ENCODE assay signal across 14 cellular contexts in genomic region chr1:108609483-108610066, GRCh38. TPM values are rescaled to one million over a fixed set of nuclear protein-coding genes. Genes with fewer than 3 reads are reported as not detected.
A peak's percentile ranks its signal among the peaks of the same experiment; 100 is the strongest.
DNase-seq lines count a peak whose midpoint lies in the region; ATAC-seq and TF ChIP-seq lines count a peak whose summit lies in the region.
"Had no signal": no experiment of that assay in that cellular context is flagged by ENCODE, and none has a peak within 500 bp of the region (broad histone marks: within the 10 kb centered on the region; RNA-seq: fewer than 3 reads in every experiment).

No MANE protein-coding gene starts in this region.

- no peak for TF ChIP-seq POLR2A in thyroid gland (IDR thresholded peaks at IDR 0.05)

- ATAC-seq in left cardiac atrium (peak; percentile 65 to 74), GM18861 (IDR thresholded peaks at IDR 0.05; ENCODE audit: unreplicated experiment) (no peak), GM21526 (IDR thresholded peaks at IDR 0.05; ENCODE audit: low FRiP score, unreplicated experiment) (no peak)
- ATAC-seq: effector memory CD8-positive, alpha-beta T cell; naive thymus-derived CD8-positive, alpha-beta T cell had no signal

- intact Hi-C loops in left cardiac atrium (cut with DNase I), result no loop called here
- intact Hi-C loops in thyroid gland (cut with DNase I), result no loop called here
- intact Hi-C loops in activated CD4-positive, alpha-beta T cell treated with anti-CD3 and anti-CD28 coated beads, Interleukin-2, amount 10 ng/mL, durations not matched to agents 24 days and 14 days (cut with micrococcal nuclease), result no loop called here

- H3K36me3 Mint-ChIP-seq in activated CD4-positive, alpha-beta T cell treated with anti-CD3 and anti-CD28 coated beads, Interleukin-2, amount 10 ng/mL, durations not matched to agents 24 days and 14 days (ENCODE audit: low read depth), result peaks cover 11% of the 10 kb centered on the region

- H3K27ac Mint-ChIP-seq in activated CD4-positive, alpha-beta T cell treated with anti-CD3 and anti-CD28 coated beads, Interleukin-2, amount 10 ng/mL, durations not matched to agents 24 days and 14 days, result no peak overlapping the region
- H3K27ac Mint-ChIP-seq: effector memory CD8-positive, alpha-beta T cell; naive thymus-derived CD8-positive, alpha-beta T cell had no signal

- peaks cover 10 to 23% of the 10 kb centered on the region in 2 donors for H3K4me1 ChIP-seq in thyroid gland

- no peaks in the 10 kb centered on the region for H3K36me3 ChIP-seq in thyroid gland

- peaks cover 3% of the 10 kb centered on the region for H3K4me1 Mint-ChIP-seq in activated CD4-positive, alpha-beta T cell treated with anti-CD3 and anti-CD28 coated beads, Interleukin-2, amount 10 ng/mL, durations not matched to agents 24 days and 14 days
- H3K4me1 Mint-ChIP-seq: naive thymus-derived CD8-positive, alpha-beta T cell had no signal

- H3K27me3 ChIP-seq in thyroid gland, result no peaks in the 10 kb centered on the region

- H3K9me3 Mint-ChIP-seq in activated CD4-positive, alpha-beta T cell treated with anti-CD3 and anti-CD28 coated beads, Interleukin-2, amount 10 ng/mL, durations not matched to agents 24 days and 14 days, result no peaks in the 10 kb centered on the region
- H3K9me3 Mint-ChIP-seq: effector memory CD8-positive, alpha-beta T cell; naive thymus-derived CD8-positive, alpha-beta T cell had no signal

- H3K9me3 ChIP-seq in thyroid gland, result no peaks in the 10 kb centered on the region

- no peak overlapping the region for H3K4me3 Mint-ChIP-seq in activated CD4-positive, alpha-beta T cell treated with anti-CD3 and anti-CD28 coated beads, Interleukin-2, amount 10 ng/mL, durations not matched to agents 24 days and 14 days
- H3K4me3 Mint-ChIP-seq: effector memory CD8-positive, alpha-beta T cell; naive thymus-derived CD8-positive, alpha-beta T cell had no signal

- WGBS in thyroid gland, 2 donors, result 21 to 28% methylated on average over 11 of the region's 11 CpGs

- DNase-seq in NCI-H2196 (lab: John Stamatoyannopoulos, UW; ENCODE audit: unreplicated experiment) (peak; percentile 21), NCI-H2196 treated with DMSO at 0.1 percent for 48 hours (lab: John Stamatoyannopoulos, UW; ENCODE audit: unreplicated experiment) (no peak), NCI-H2227 treated with DMSO at 0.1 percent for 48 hours (lab: John Stamatoyannopoulos, UW) (peak; percentile 82), left cardiac atrium (no peak), thyroid gland (peak; percentile 56 to 58)
- no peak for DNase-seq in activated CD4-positive, alpha-beta T cell treated with anti-CD3 and anti-CD28 coated beads, Interleukin-2, amount 10 ng/mL, durations not matched to agents 24 days and 14 days
- DNase-seq: activated CD4-positive, alpha-beta T cell treated with anti-CD3 and anti-CD28 coated beads, Interleukin-2, amount 50 U/mL, for 48 hours; effector memory CD8-positive, alpha-beta T cell; naive thymus-derived CD8-positive, alpha-beta T cell; NCI-H226; substantia nigra; T-helper 9 cell had no signal

- TF ChIP-seq CTCF in thyroid gland (IDR thresholded peaks at IDR 0.05), result no peak

- no peak overlapping the region for H3K4me3 ChIP-seq in thyroid gland (replicated peaks in 1 of 3)

- peak overlapping the region; percentile 10 to 54 (median 10) for H3K27ac ChIP-seq in thyroid gland

- H3K27me3 Mint-ChIP-seq in activated CD4-positive, alpha-beta T cell treated with anti-CD3 and anti-CD28 coated beads, Interleukin-2, amount 10 ng/mL, durations not matched to agents 24 days and 14 days, result no peaks in the 10 kb centered on the region
- H3K27me3 Mint-ChIP-seq: effector memory CD8-positive, alpha-beta T cell; naive thymus-derived CD8-positive, alpha-beta T cell had no signal

RNA-seq across cellular contexts. Expression of gene EEIG2, which starts 49.7 kb away (rescaled TPM):
- 1 to 10 TPM; 8.5 to 9.9 TPM for total RNA-seq in left cardiac atrium
- 10 to 100 TPM in 1 of 4 donors, 1 to 10 TPM in 3; 7.4 to 11.8 (median 8.2) TPM for total RNA-seq in thyroid gland
- total RNA-seq in activated CD4-positive, alpha-beta T cell treated with anti-CD3 and anti-CD28 coated beads, Interleukin-2, amount 10 ng/mL, durations not matched to agents 24 days and 14 days, result 13.4 and 14.0 TPM in 2 replicates

RNA-seq across cellular contexts. Expression of gene HENMT1, which starts 51.3 kb away (rescaled TPM):
- 1 to 10 TPM; 2.0 to 3.3 TPM for total RNA-seq in left cardiac atrium
- 1 to 10 TPM; 1.5 to 7.3 (median 3.2) TPM for total RNA-seq in thyroid gland
- total RNA-seq in activated CD4-positive, alpha-beta T cell treated with anti-CD3 and anti-CD28 coated beads, Interleukin-2, amount 10 ng/mL, durations not matched to agents 24 days and 14 days, result 17.5 and 17.7 TPM in 2 replicates

Comparison
In these comparisons a context has a peak if more than half of its experiments do, and no peak if none do; other contexts are left out.
1. DNase-seq: peak in NCI-H2196 (single experiment), NCI-H2227 treated with DMSO at 0.1 percent for 48 hours (single experiment) and thyroid gland (2 of 2); none in NCI-H2196 treated with DMSO at 0.1 percent for 48 hours (single experiment), left cardiac atrium (single experiment) and activated CD4-positive, alpha-beta T cell treated with anti-CD3 and anti-CD28 coated beads, Interleukin-2, amount 10 ng/mL, durations not matched to agents 24 days and 14 days (single experiment).
2. ATAC-seq: peak in left cardiac atrium (2 of 2); none in GM18861 (single experiment) and GM21526 (single experiment).